ENCODE assay signal across 13 cellular contexts in the genomic region with DNA sequence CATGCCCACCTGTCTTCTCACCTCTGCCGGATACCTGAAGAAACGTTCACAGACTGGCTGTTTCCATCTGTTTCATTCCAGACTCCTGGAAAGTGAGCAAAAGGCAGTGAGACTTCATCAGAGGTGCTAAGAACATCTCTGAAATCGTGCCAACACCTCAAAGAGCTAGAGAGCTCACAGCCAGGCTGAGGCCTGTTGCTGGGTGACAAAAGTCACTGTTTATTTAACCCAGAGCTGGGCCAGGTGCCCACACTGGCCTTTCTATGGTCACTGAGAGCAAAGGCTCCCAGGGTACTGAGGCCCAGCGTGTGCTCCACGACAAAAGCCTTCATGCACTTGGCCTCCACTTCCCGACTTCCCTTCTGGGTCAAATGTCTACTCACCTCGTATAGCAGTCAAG. TPM values are rescaled to one million over a fixed set of nuclear protein-coding genes. Genes with fewer than 3 reads are reported as not detected.
DNase-seq lines count a peak whose midpoint lies in the region; ATAC-seq and TF ChIP-seq lines count a peak whose summit lies in the region.
"Had no signal": no experiment of that assay in that cellular context is flagged by ENCODE, and none has a peak within 500 bp of the region (broad histone marks: within the 10 kb centered on the region; RNA-seq: fewer than 3 reads in every experiment).

No MANE protein-coding gene starts in this region.

- peaks cover 0 to 2% (median 0%) of the 10 kb centered on the region in 5 donors for H3K27me3 Mint-ChIP-seq in naive thymus-derived CD8-positive, alpha-beta T cell

- peaks cover 30 to 49% (median 38%) of the 10 kb centered on the region in 4 donors for H3K4me1 ChIP-seq in stomach
- H3K4me1 ChIP-seq in ovary (ENCODE audit: insufficient read depth), result peaks cover 4% of the 10 kb centered on the region

- POLR2A ChIA-PET in naive thymus-derived CD8-positive, alpha-beta T cell (lab: Charles Lee), result no interaction called here

- WGBS in stomach, 5 donors, result 33 to 71% (median 41%) methylated on average over 7 of the region's 7 CpGs
- WGBS in ovary, 3 donors, result 74 to 77% (median 77%) methylated on average over 7 of the region's 7 CpGs

- peak overlapping the region in 1 of 10 donors; percentile 16 for H3K27ac Mint-ChIP-seq in naive thymus-derived CD8-positive, alpha-beta T cell
- H3K27ac Mint-ChIP-seq: activated T-cell treated with anti-CD3 and anti-CD28 coated beads, Interleukin-2, amount 50 U/mL, for 72 hours; WTC11 had no signal

- H3K4me3 ChIP-seq in stomach (no peak overlapping the region), ovary (no peak overlapping the region)

- H3K9me3 ChIP-seq in stomach (no peaks in the 10 kb centered on the region), ovary (no peaks in the 10 kb centered on the region)

- TF ChIP-seq CTCF in stomach (IDR thresholded peaks at IDR 0.05) (no peak), ovary (IDR thresholded peaks at IDR 0.05) (no peak)

- TF ChIP-seq EP300 in stomach (IDR thresholded peaks at IDR 0.05), result no peak
- no peak for TF ChIP-seq EP300 in ovary (IDR thresholded peaks at IDR 0.05)

- peaks cover 0 to 9% (median 3%) of the 10 kb centered on the region in 4 donors for H3K4me1 Mint-ChIP-seq in naive thymus-derived CD8-positive, alpha-beta T cell

- H3K36me3 ChIP-seq in stomach, result no peaks in the 10 kb centered on the region
- H3K36me3 ChIP-seq in ovary, result no peaks in the 10 kb centered on the region

- H3K4me3 Mint-ChIP-seq in naive thymus-derived CD8-positive, alpha-beta T cell, result no peak overlapping the region
- H3K4me3 Mint-ChIP-seq: activated T-cell treated with anti-CD3 and anti-CD28 coated beads, Interleukin-2, amount 50 U/mL, for 72 hours; WTC11 had no signal

- peak; percentile 32 for DNase-seq in DMS 273 (lab: John Stamatoyannopoulos, UW; ENCODE audit: unreplicated experiment)
- no peak for DNase-seq in DMS 273 treated with DMSO at 0.1 percent for 48 hours (lab: John Stamatoyannopoulos, UW)
- peak; percentile 9 for DNase-seq in SHP77 treated with DMSO at 0.1 percent for 48 hours (lab: John Stamatoyannopoulos, UW)
- peak; percentile 76 for DNase-seq in stomach
- DNase-seq in naive thymus-derived CD8-positive, alpha-beta T cell, result no peak
- DNase-seq in iPS-NIHi11 (ENCODE audit: low spot score), result no peak
- no peak for DNase-seq in ovary
- DNase-seq: activated T-cell treated with anti-CD3 and anti-CD28 coated beads, Interleukin-2, amount 50 U/mL, for 72 hours; NCI-H1930; stimulated activated CD4-positive, alpha-beta T cell treated with anti-CD3 and anti-CD28 coated beads, Interleukin-15, amount 100 ng/mL, for 24 hours had no signal

- intact Hi-C loops in stomach (cut with DNase I; ENCODE audit: low total_unique reads) (loop anchor here (10.0 kb wide), 1 partner anchor 271 kb away; a partner anchor contains a TSS), ovary (cut with DNase I) (loop anchor here in 1 of 4 donors (5.0 kb wide), 1 partner anchor 458 kb away; no protein-coding TSS in a partner anchor)

- no peak for ATAC-seq in naive thymus-derived CD8-positive, alpha-beta T cell
- ATAC-seq: activated T-cell treated with anti-CD3 and anti-CD28 coated beads, Interleukin-2, amount 50 U/mL, for 72 hours; WTC11 had no signal

- TF ChIP-seq POLR2A in stomach (IDR thresholded peaks at IDR 0.05) (no peak), ovary (IDR thresholded peaks at IDR 0.05) (no peak)

- H3K27me3 ChIP-seq in layer of hippocampus (ENCODE audit: control insufficient read depth, insufficient read depth, low read length) (no peaks in the 10 kb centered on the region), stomach (no peaks in the 10 kb centered on the region), ovary (no peaks in the 10 kb centered on the region)

- H3K36me3 Mint-ChIP-seq in naive thymus-derived CD8-positive, alpha-beta T cell, result no peaks in the 10 kb centered on the region
- H3K36me3 Mint-ChIP-seq: WTC11 had no signal

- H3K27ac ChIP-seq in layer of hippocampus (ENCODE audit: low read depth, low read length) (peak overlapping the region; percentile 18), stomach (peak overlapping the region in 4 of 5 donors; percentile 30 to 87 (median 76)), ovary (no peak overlapping the region)
- H3K27ac ChIP-seq: 22Rv1 had no signal

- H3K9me3 Mint-ChIP-seq in naive thymus-derived CD8-positive, alpha-beta T cell, result no peaks in the 10 kb centered on the region
- H3K9me3 Mint-ChIP-seq: activated T-cell treated with anti-CD3 and anti-CD28 coated beads, Interleukin-2, amount 50 U/mL, for 72 hours; WTC11 had no signal

RNA-seq across cellular contexts. Expression of a gene that starts 3.7 kb away (rescaled TPM):
- 10 to 100 TPM in 1 of 5 donors, 1 to 10 TPM in 3, under 1 TPM in 1; under 0.01 to 16.1 (median 5.1) TPM for total RNA-seq in stomach
- polyA plus RNA-seq in stomach, result 1 to 10 TPM; 1.5 to 5.8 (median 2.2) TPM
- under 1 TPM; 0.55 to 0.60 TPM for total RNA-seq in naive thymus-derived CD8-positive, alpha-beta T cell
- under 1 TPM in 1 of 3 donors, not detected in 2; 0.05 TPM for polyA plus RNA-seq in naive thymus-derived CD8-positive, alpha-beta T cell
- total RNA-seq in ovary, result 1 to 10 TPM in 3 of 7 donors, under 1 TPM in 4; 0.15 to 1.8 (median 0.79) TPM
- polyA plus RNA-seq in ovary, result 1 to 10 TPM in 1 of 2 donors, under 1 TPM in 1; 0.54 to 7.0 TPM

RNA-seq across cellular contexts. Expression of a gene that starts 54.8 kb away (rescaled TPM):
- total RNA-seq in stomach (100 to 1,000 TPM in 3 of 5 donors, 10 to 100 TPM in 2; 48.4 to 156 (median 125) TPM), ovary (100 to 1,000 TPM in 2 of 7 donors, 10 to 100 TPM in 5; 58.7 to 109 (median 88.1) TPM)
- polyA plus RNA-seq in stomach (10 to 100 TPM; 37.3 to 91.6 (median 46.2) TPM), ovary (100 to 1,000 TPM in 1 of 2 donors, 10 to 100 TPM in 1; 53.9 to 113 TPM)
- total RNA-seq in naive thymus-derived CD8-positive, alpha-beta T cell, result 10 to 100 TPM; 88.2 to 93.6 TPM
- polyA plus RNA-seq in naive thymus-derived CD8-positive, alpha-beta T cell, result 10 to 100 TPM; 30.0 to 56.2 (median 45.0) TPM

Comparison
In these comparisons a context has a peak if more than half of its experiments do, and no peak if none do; other contexts are left out.
1. DNase-seq: peak in DMS 273 (single experiment), SHP77 treated with DMSO at 0.1 percent for 48 hours (single experiment) and stomach (single experiment); none in DMS 273 treated with DMSO at 0.1 percent for 48 hours (single experiment), naive thymus-derived CD8-positive, alpha-beta T cell (0 of 10), iPS-NIHi11 (single experiment) and ovary (0 of 5).
2. H3K27ac ChIP-seq: peak in layer of hippocampus (single experiment) and stomach (4 of 5); none in ovary (0 of 2).